ENCODE assay signal across 19 cellular contexts in the genomic region with DNA sequence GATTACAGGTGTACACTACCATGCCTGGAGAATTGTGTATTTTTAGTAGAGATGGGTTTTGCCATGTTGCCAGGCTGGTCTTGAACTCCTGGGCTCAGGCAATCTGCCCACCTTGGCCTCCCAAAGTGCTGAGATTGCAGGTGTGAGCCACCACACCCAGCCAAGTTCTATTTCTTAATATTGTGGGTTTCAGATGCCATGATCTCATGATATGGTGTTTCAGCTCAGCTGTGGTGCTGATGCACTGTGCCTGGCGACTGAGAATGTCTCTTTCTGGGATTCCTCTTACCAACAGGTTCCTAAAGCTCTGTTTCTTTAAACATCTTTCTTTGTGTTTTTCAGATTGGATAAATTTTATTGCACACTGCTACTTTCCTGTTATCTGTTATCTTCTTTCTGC. TPM values are rescaled to one million over a fixed set of nuclear protein-coding genes. Genes with fewer than 3 reads are reported as not detected.
DNase-seq lines count a peak whose midpoint lies in the region; ATAC-seq and TF ChIP-seq lines count a peak whose summit lies in the region.
"Had no signal": no experiment of that assay in that cellular context is flagged by ENCODE, and none has a peak within 500 bp of the region (broad histone marks: within the 10 kb centered on the region; RNA-seq: fewer than 3 reads in every experiment).

No MANE protein-coding gene starts in this region.

- H3K4me1 ChIP-seq in KMS-11 (ENCODE audit: low read depth, poor library complexity, severe bottlenecking) = peaks cover 87% of the 10 kb centered on the region

- peaks cover 35% of the 10 kb centered on the region for H4K20me1 ChIP-seq in KMS-11 (ENCODE audit: insufficient read depth)

- H3K4me1 Mint-ChIP-seq in activated CD8-positive, alpha-beta T cell treated with anti-CD3 and anti-CD28 coated beads for 36 hours (ENCODE audit: low read depth) = peaks cover 66% of the 10 kb centered on the region
- H3K4me1 Mint-ChIP-seq in activated CD8-positive, alpha-beta T cell treated with anti-CD3 and anti-CD28 coated beads, Interleukin-2, amount 10 ng/mL, durations not matched to agents 7 days and 5 days (ENCODE audit: low read depth) = peaks cover 45% of the 10 kb centered on the region
- peaks cover 79 to 87% of the 10 kb centered on the region in 2 donors for H3K4me1 Mint-ChIP-seq in immature natural killer cell
- H3K4me1 Mint-ChIP-seq in stimulated activated naive B cell treated with anti-CD40 and anti-IgM and Interleukin-4, amounts not matched to agents 10 μg/mL and 1 μg/mL and 100 μg/mL, for 72 hours = peaks cover 43 to 71% of the 10 kb centered on the region in 2 donors

- H2AFZ ChIP-seq in KMS-11 (ENCODE audit: low read depth) = no peak overlapping the region

- POLR2A ChIA-PET in activated CD8-positive, alpha-beta T cell treated with anti-CD3 and anti-CD28 coated beads for 36 hours (lab: Charles Lee) = interaction anchor here (0.6 kb wide), 1 partner anchor 189 kb away, joined by 3 read pairs; no protein-coding TSS in a partner anchor
- POLR2A ChIA-PET in activated CD8-positive, alpha-beta T cell treated with anti-CD3 and anti-CD28 coated beads, Interleukin-2, amount 10 ng/mL, durations not matched to agents 7 days and 5 days (lab: Charles Lee) = no interaction called here

- intact Hi-C loops in activated CD8-positive, alpha-beta T cell treated with anti-CD3 and anti-CD28 coated beads for 36 hours (cut with micrococcal nuclease) = no loop called here

- CTCF ChIA-PET in activated CD8-positive, alpha-beta T cell treated with anti-CD3 and anti-CD28 coated beads for 36 hours (lab: Charles Lee) = no interaction called here
- CTCF ChIA-PET in activated CD8-positive, alpha-beta T cell treated with anti-CD3 and anti-CD28 coated beads, Interleukin-2, amount 10 ng/mL, durations not matched to agents 7 days and 5 days (lab: Charles Lee) = no interaction called here

- peaks cover 100% of the 10 kb centered on the region for H3K79me2 ChIP-seq in KMS-11 (ENCODE audit: insufficient read depth, low read depth)

- peak overlapping the region; percentile 18 for H3K4me2 ChIP-seq in KMS-11
- H3K4me2 ChIP-seq: A549 had no signal

- H3K36me3 Mint-ChIP-seq in activated CD8-positive, alpha-beta T cell treated with anti-CD3 and anti-CD28 coated beads for 36 hours (ENCODE audit: low read depth) = peaks cover 51% of the 10 kb centered on the region
- peaks cover 44% of the 10 kb centered on the region for H3K36me3 Mint-ChIP-seq in activated CD8-positive, alpha-beta T cell treated with anti-CD3 and anti-CD28 coated beads, Interleukin-2, amount 10 ng/mL, durations not matched to agents 7 days and 5 days (ENCODE audit: low read depth)
- peaks cover 0 to 3% (median 0%) of the 10 kb centered on the region in 3 donors for H3K36me3 Mint-ChIP-seq in immature natural killer cell
- H3K36me3 Mint-ChIP-seq in stimulated activated naive B cell treated with anti-CD40 and anti-IgM and Interleukin-4, amounts not matched to agents 10 μg/mL and 1 μg/mL and 100 μg/mL, for 72 hours = peaks cover 20 to 51% of the 10 kb centered on the region in 2 donors

- H3K4me3 ChIP-seq in KMS-11 (IDR thresholded peaks at IDR 0.05; ENCODE audit: insufficient read depth, low read depth, low read length) = no peak overlapping the region
- H3K4me3 ChIP-seq: A549 had no signal

- no peak overlapping the region for H3K9ac ChIP-seq in KMS-11

- no peak for TF ChIP-seq POLR2A in erythroblast (IDR thresholded peaks at IDR 0.05; ENCODE audit: low read length)

- no peak for DNase-seq in activated CD8-positive, alpha-beta T cell treated with anti-CD3 and anti-CD28 coated beads for 36 hours
- no peak for DNase-seq in activated CD8-positive, alpha-beta T cell treated with anti-CD3 and anti-CD28 coated beads, Interleukin-2, amount 10 ng/mL, durations not matched to agents 7 days and 5 days
- no peak for DNase-seq in immature natural killer cell
- no peak for DNase-seq in stimulated activated naive B cell treated with anti-CD40 and anti-IgM and Interleukin-4, amounts not matched to agents 10 μg/mL and 1 μg/mL and 100 μg/mL, for 72 hours
- no peak for DNase-seq in H4 (ENCODE audit: low spot score)
- no peak for DNase-seq in erythroblast (lab: John Stamatoyannopoulos, UW)
- DNase-seq: Calu3, DMS53, HCEC 1CT, NCI-H1048, NCI-H146, NCI-H2081 treated with DMSO at 0.1 percent for 48 hours, NCI-H510A treated with DMSO at 0.1 percent for 48 hours, NCI-H82 had no signal

- H3K27ac ChIP-seq in KMS-11 = peak overlapping the region; percentile 31
- H3K27ac ChIP-seq: A549, C4-2B had no signal

- peak overlapping the region; percentile 4 for H3K27ac Mint-ChIP-seq in activated CD8-positive, alpha-beta T cell treated with anti-CD3 and anti-CD28 coated beads for 36 hours
- H3K27ac Mint-ChIP-seq in activated CD8-positive, alpha-beta T cell treated with anti-CD3 and anti-CD28 coated beads, Interleukin-2, amount 10 ng/mL, durations not matched to agents 7 days and 5 days = no peak overlapping the region
- peak overlapping the region in 5 of 6 donors; percentile 2 to 65 (median 36) for H3K27ac Mint-ChIP-seq in immature natural killer cell
- peak overlapping the region; percentile 47 for H3K27ac Mint-ChIP-seq in stimulated activated naive B cell treated with anti-CD40 and anti-IgM and Interleukin-4, amounts not matched to agents 10 μg/mL and 1 μg/mL and 100 μg/mL, for 72 hours

- no peaks in the 10 kb centered on the region for H3K27me3 ChIP-seq in KMS-11 (ENCODE audit: insufficient read depth, low read depth)

- H3K36me3 ChIP-seq in KMS-11 (ENCODE audit: insufficient read depth) = no peaks in the 10 kb centered on the region

- no peak overlapping the region for H3K4me3 Mint-ChIP-seq in activated CD8-positive, alpha-beta T cell treated with anti-CD3 and anti-CD28 coated beads for 36 hours
- H3K4me3 Mint-ChIP-seq in activated CD8-positive, alpha-beta T cell treated with anti-CD3 and anti-CD28 coated beads, Interleukin-2, amount 10 ng/mL, durations not matched to agents 7 days and 5 days = no peak overlapping the region
- H3K4me3 Mint-ChIP-seq in immature natural killer cell = peak overlapping the region in 1 of 5 donors; percentile 4
- no peak overlapping the region for H3K4me3 Mint-ChIP-seq in stimulated activated naive B cell treated with anti-CD40 and anti-IgM and Interleukin-4, amounts not matched to agents 10 μg/mL and 1 μg/mL and 100 μg/mL, for 72 hours

- TF ChIP-seq CTCF in activated CD8-positive, alpha-beta T cell treated with anti-CD3 and anti-CD28 coated beads for 36 hours (IDR thresholded peaks at IDR 0.05) = no peak
- TF ChIP-seq CTCF in KMS-11 (conservative IDR thresholded peaks at IDR 0.05; ENCODE audit: low read depth, low read length) = no peak

- H3K9me3 Mint-ChIP-seq in activated CD8-positive, alpha-beta T cell treated with anti-CD3 and anti-CD28 coated beads for 36 hours = peaks cover 9% of the 10 kb centered on the region
- no peaks in the 10 kb centered on the region for H3K9me3 Mint-ChIP-seq in activated CD8-positive, alpha-beta T cell treated with anti-CD3 and anti-CD28 coated beads, Interleukin-2, amount 10 ng/mL, durations not matched to agents 7 days and 5 days (ENCODE audit: insufficient read depth)
- H3K9me3 Mint-ChIP-seq in immature natural killer cell = no peaks in the 10 kb centered on the region
- peaks cover 6 to 7% of the 10 kb centered on the region in 2 donors for H3K9me3 Mint-ChIP-seq in stimulated activated naive B cell treated with anti-CD40 and anti-IgM and Interleukin-4, amounts not matched to agents 10 μg/mL and 1 μg/mL and 100 μg/mL, for 72 hours

- H3K27me3 Mint-ChIP-seq in activated CD8-positive, alpha-beta T cell treated with anti-CD3 and anti-CD28 coated beads for 36 hours = no peaks in the 10 kb centered on the region
- H3K27me3 Mint-ChIP-seq in activated CD8-positive, alpha-beta T cell treated with anti-CD3 and anti-CD28 coated beads, Interleukin-2, amount 10 ng/mL, durations not matched to agents 7 days and 5 days (ENCODE audit: low read depth) = no peaks in the 10 kb centered on the region
- H3K27me3 Mint-ChIP-seq in immature natural killer cell (ENCODE audit: low read depth in 3 of 3) = peaks cover 0 to 3% (median 2%) of the 10 kb centered on the region in 3 donors
- H3K27me3 Mint-ChIP-seq in stimulated activated naive B cell treated with anti-CD40 and anti-IgM and Interleukin-4, amounts not matched to agents 10 μg/mL and 1 μg/mL and 100 μg/mL, for 72 hours = no peaks in the 10 kb centered on the region

- no peak for ATAC-seq in activated CD8-positive, alpha-beta T cell treated with anti-CD3 and anti-CD28 coated beads for 36 hours
- no peak for ATAC-seq in activated CD8-positive, alpha-beta T cell treated with anti-CD3 and anti-CD28 coated beads, Interleukin-2, amount 10 ng/mL, durations not matched to agents 7 days and 5 days
- ATAC-seq in stimulated activated naive B cell treated with anti-CD40 and anti-IgM and Interleukin-4, amounts not matched to agents 10 μg/mL and 1 μg/mL and 100 μg/mL, for 72 hours (replicated peaks) = no peak
- no peak for ATAC-seq in HG03442 (IDR thresholded peaks at IDR 0.05; ENCODE audit: unreplicated experiment)
- ATAC-seq: A549, Right ventricle myocardium inferior had no signal

RNA-seq across cellular contexts. Expression of a gene that starts 17.3 kb away (rescaled TPM):
- 10 to 100 TPM; 56.2 to 60.6 TPM for total RNA-seq in activated CD8-positive, alpha-beta T cell treated with anti-CD3 and anti-CD28 coated beads for 36 hours
- 10 to 100 TPM; 48.0 to 49.7 TPM for total RNA-seq in activated CD8-positive, alpha-beta T cell treated with anti-CD3 and anti-CD28 coated beads, Interleukin-2, amount 10 ng/mL, durations not matched to agents 7 days and 5 days
- polyA plus RNA-seq in immature natural killer cell = 10 to 100 TPM; 47.4 to 80.1 (median 77.8) TPM
- 154 and 169 TPM in 2 replicates for total RNA-seq in H4 (2014; rRNA removed; shearing (Covaris generic))

RNA-seq across cellular contexts. Expression of a gene that starts 18.3 kb away (rescaled TPM):
- 100 to 1,000 TPM; 113 to 114 TPM for total RNA-seq in activated CD8-positive, alpha-beta T cell treated with anti-CD3 and anti-CD28 coated beads for 36 hours
- 10 to 100 TPM; 61.2 to 66.2 TPM for total RNA-seq in activated CD8-positive, alpha-beta T cell treated with anti-CD3 and anti-CD28 coated beads, Interleukin-2, amount 10 ng/mL, durations not matched to agents 7 days and 5 days
- 10 to 100 TPM; 19.6 to 33.9 (median 22.1) TPM for polyA plus RNA-seq in immature natural killer cell
- total RNA-seq in H4 (2014; rRNA removed; shearing (Covaris generic)) = 29.9 and 36.9 TPM in 2 replicates

RNA-seq across cellular contexts. Expression of a gene that starts 39.5 kb away (rescaled TPM):
- under 1 TPM; 0.22 to 0.32 TPM for total RNA-seq in activated CD8-positive, alpha-beta T cell treated with anti-CD3 and anti-CD28 coated beads for 36 hours
- under 1 TPM in 1 of 2 experiments, not detected in 1; 0.26 TPM for total RNA-seq in activated CD8-positive, alpha-beta T cell treated with anti-CD3 and anti-CD28 coated beads, Interleukin-2, amount 10 ng/mL, durations not matched to agents 7 days and 5 days
- under 1 TPM in 1 of 3 donors, not detected in 2; 0.27 TPM for polyA plus RNA-seq in immature natural killer cell
- total RNA-seq in H4 (2014; rRNA removed; shearing (Covaris generic)) = 0.72 TPM in 1 of 2 replicates, not detected in the other
- total RNA-seq: Calu3 had no signal
